Comparison of ENCODE assay signal across 21 cellular contexts in genomic region chr10:34169677-34170076, GRCh38.
"Had no signal": no experiment of that assay in that cellular context is flagged by ENCODE, and none has a peak within 500 bp of the region (broad histone marks: within the 10 kb centered on the region; RNA-seq: fewer than 3 reads in every experiment).

No MANE protein-coding gene starts in this region.

- H3K27ac Mint-ChIP-seq: IgD-negative memory B cell, T-helper 17 cell had no signal

- H3K27me3 Mint-ChIP-seq: IgD-negative memory B cell had no signal

- DNase-seq: MV-4-11, NCI-H1048, NCI-H1105, NCI-H1417, NCI-H1436 treated with DMSO at 0.1 percent for 48 hours, NCI-H187, NCI-H2029, NCI-H2081 treated with DMSO at 0.1 percent for 48 hours, NCI-H2227 treated with DMSO at 0.1 percent for 48 hours, NCI-H524, NCI-H526 treated with DMSO at 0.1 percent for 48 hours, NCI-H774, SHP77 treated with DMSO at 0.1 percent for 48 hours, SJCRH30, T-helper 1 cell, T-helper 17 cell had no signal

- H3K36me3 Mint-ChIP-seq: IgD-negative memory B cell had no signal

- H3K9ac ChIP-seq: KMS-11 had no signal

- H3K9me3 ChIP-seq: SJCRH30 had no signal

- H3K36me3 ChIP-seq: SJCRH30 had no signal

- H3K27ac ChIP-seq: KMS-11, SJCRH30 had no signal

- H3K4me3 ChIP-seq: K562, SJCRH30 had no signal

- H3K4me2 ChIP-seq: KMS-11 had no signal

- H3K4me3 Mint-ChIP-seq: IgD-negative memory B cell, T-helper 17 cell had no signal

- H3K27me3 ChIP-seq: SJCRH30 had no signal

- ATAC-seq: K562, Right ventricle myocardium inferior, SK-N-SH treated with all-trans-retinoic acid at 6 μM for 48 hours, T-helper 17 cell had no signal

- H3K4me1 ChIP-seq: SJCRH30 had no signal

- H3K4me1 Mint-ChIP-seq: T-helper 17 cell had no signal
